In genomic region chr3:29440321-29441019, GRCh38 we compare ENCODE assay signal across 8 cellular contexts.
DNase-seq lines count a peak whose midpoint lies in the region; ATAC-seq lines count a peak whose summit lies in the region.
"Had no signal": no experiment of that assay in that cellular context is flagged by ENCODE, and none has a peak within 500 bp of the region (broad histone marks: within the 10 kb centered on the region; RNA-seq: fewer than 3 reads in every experiment).

No MANE protein-coding gene starts in this region.

- H3K27ac ChIP-seq in iPS-18a (ENCODE audit: low read length), result no peak overlapping the region

- DNase-seq in HuH-7 (ENCODE audit: low spot score) (peak; percentile 21), SK-N-DZ (ENCODE audit: low spot score) (peak; percentile 29), NAMALWA (ENCODE audit: low spot score) (no peak)
- DNase-seq: activated B cell treated with CpG ODN at 0.5 μM for 24 hours had no signal

- peak overlapping the region; percentile 27 for H3K4me3 ChIP-seq in iPS-18a (ENCODE audit: low read length)
- peak overlapping the region; percentile 47 for H3K4me3 ChIP-seq in skeletal muscle satellite cell (ENCODE audit: low read length)

- H3K9ac ChIP-seq in iPS-18a (ENCODE audit: low read length) (no peak overlapping the region), skeletal muscle satellite cell (ENCODE audit: low read depth, low read length) (peak overlapping the region; percentile 36)

- H3K36me3 ChIP-seq in iPS-18a (ENCODE audit: control insufficient read depth, low read depth, low read length), result no peaks in the 10 kb centered on the region
- peaks cover under 1% of the 10 kb centered on the region for H3K36me3 ChIP-seq in skeletal muscle satellite cell (ENCODE audit: insufficient read depth, low read length)

- ATAC-seq in GM18907 (IDR thresholded peaks at IDR 0.05; ENCODE audit: unreplicated experiment), result no peak
- ATAC-seq in HG03378 (IDR thresholded peaks at IDR 0.05; ENCODE audit: unreplicated experiment), result no peak

- H3K4me1 ChIP-seq in iPS-18a (ENCODE audit: control insufficient read depth, low read depth, low read length) (peaks cover 12% of the 10 kb centered on the region), skeletal muscle satellite cell (ENCODE audit: control insufficient read depth, insufficient read depth, low read length) (peaks cover 24% of the 10 kb centered on the region)

- no peaks in the 10 kb centered on the region for H3K9me3 ChIP-seq in iPS-18a (ENCODE audit: control insufficient read depth, low read depth, low read length)
- no peaks in the 10 kb centered on the region for H3K9me3 ChIP-seq in skeletal muscle satellite cell (replicated peaks; ENCODE audit: low read length)

- peak overlapping the region; percentile 70 for H3K4me2 ChIP-seq in skeletal muscle satellite cell (ENCODE audit: low read length)

- no peaks in the 10 kb centered on the region for H3K27me3 ChIP-seq in iPS-18a (ENCODE audit: control insufficient read depth, insufficient read depth, low read length)
- H3K27me3 ChIP-seq in skeletal muscle satellite cell (ENCODE audit: control insufficient read depth, insufficient read depth, low read length), result no peaks in the 10 kb centered on the region
